9 cellular contexts compared by ENCODE assay signal in genomic region chr5:171984748-171985419, GRCh38. TPM values are rescaled to one million over a fixed set of nuclear protein-coding genes. Genes with fewer than 3 reads are reported as not detected.
A peak's percentile ranks its signal among the peaks of the same experiment; 100 is the strongest.
DNase-seq lines count a peak whose midpoint lies in the region; ATAC-seq, FAIRE-seq and TF ChIP-seq lines count a peak whose summit lies in the region.
"Had no signal": no experiment of that assay in that cellular context is flagged by ENCODE, and none has a peak within 500 bp of the region (broad histone marks: within the 10 kb centered on the region; RNA-seq: fewer than 3 reads in every experiment).

No MANE protein-coding gene starts in this region.

- H3K4me1 ChIP-seq in PC-3 (ENCODE audit: insufficient read depth, low read length), result peaks cover 27% of the 10 kb centered on the region
- H3K4me1 ChIP-seq: psoas muscle had no signal

- H4K20me1 ChIP-seq in PC-3 (ENCODE audit: low read length), result peaks cover 6% of the 10 kb centered on the region; the same call in 1 of the 2 replicates

- POLR2A ChIA-PET in PC-3 (lab: Charles Lee; ENCODE audit: unreplicated experiment), result no interaction called here

- H3K9me3 ChIP-seq in PC-3 (ENCODE audit: low read length), result peaks cover 14% of the 10 kb centered on the region; the same call in 1 of the 2 replicates

- H3K27me3 Mint-ChIP-seq in nephron progenitor cell (ENCODE audit: low read depth, poor library complexity), result no peaks in the 10 kb centered on the region

- peaks cover 3% of the 10 kb centered on the region for H3F3A ChIP-seq in PC-3 (ENCODE audit: low read length, unreplicated experiment)

- no peak for FAIRE-seq in D721Med (lab: Jason Lieb, UNC)

- H3K36me3 ChIP-seq in PC-3 (ENCODE audit: low read depth, low read length), result peaks cover 29% of the 10 kb centered on the region

- intact Hi-C loops in PC-3 (cut with micrococcal nuclease), result loop anchor here (2.0 kb wide), 1 partner anchor 14 kb away; no protein-coding TSS in a partner anchor

- H3K27ac Mint-ChIP-seq in nephron progenitor cell, result no peak overlapping the region

- TF ChIP-seq CTCF in PC-3 (conservative IDR thresholded peaks at IDR 0.05; ENCODE audit: low read depth, low read length) (no peak), choroid plexus epithelial cell (conservative IDR thresholded peaks at IDR 0.05; ENCODE audit: low read depth, low read length) (no peak), nephron progenitor cell (IDR thresholded peaks at IDR 0.05) (no peak), D721Med (IDR thresholded peaks at IDR 0.05; ENCODE audit: insufficient read depth, missing control alignments) (no peak)

- peaks cover 94% of the 10 kb centered on the region for H3K79me2 ChIP-seq in PC-3 (ENCODE audit: low read length)

- 0 out of 2 replicates have a peak overlapping the region, but pooled peaks have one; percentile 13 for H3K4me2 ChIP-seq in PC-3 (ENCODE audit: low read length)

- peaks cover 17% of the 10 kb centered on the region for H3K4me1 Mint-ChIP-seq in nephron progenitor cell

- H2AFZ ChIP-seq in PC-3 (ENCODE audit: low read length), result no peak overlapping the region

- no TSS peak for BruUV-seq in PC-3 (replicated peaks; lab: Mats Ljungman, UMichigan)

- no peak overlapping the region for H3K4me3 ChIP-seq in PC-3 (ENCODE audit: low read length)
- H3K4me3 ChIP-seq in choroid plexus epithelial cell (ENCODE audit: low read depth, low read length), result no peak overlapping the region
- H3K4me3 ChIP-seq: psoas muscle had no signal

- DNase-seq in A172 (ENCODE audit: low spot score) (peak; percentile 96), PC-3 (peak; percentile 81), choroid plexus epithelial cell (ENCODE audit: low read depth) (peak; percentile 75), NAMALWA (ENCODE audit: low spot score) (no peak), caudate nucleus (lab: John Stamatoyannopoulos, UW) (no peak), nephron progenitor cell (no peak), D721Med (ENCODE audit: insufficient read length, low spot score) (no peak)
- DNase-seq: psoas muscle had no signal

- no peaks in the 10 kb centered on the region for H3K27me3 ChIP-seq in PC-3 (ENCODE audit: low read length)

- no peak overlapping the region for H3K4me3 Mint-ChIP-seq in nephron progenitor cell

- no peak overlapping the region for H3K9ac ChIP-seq in PC-3 (ENCODE audit: low read length)

- peak; percentile 50 for ATAC-seq in GM18519 (IDR thresholded peaks at IDR 0.05; ENCODE audit: low FRiP score, unreplicated experiment)
- peak; percentile 73 for ATAC-seq in PC-3

- H3K9me2 ChIP-seq in PC-3 (replicated peaks; ENCODE audit: low read length), result no peaks in the 10 kb centered on the region

- peaks cover 17% of the 10 kb centered on the region for H3K9me3 Mint-ChIP-seq in nephron progenitor cell

- peak overlapping the region; percentile 60 for H3K27ac ChIP-seq in PC-3 (ENCODE audit: low read length)
- no peak overlapping the region for H3K27ac ChIP-seq in caudate nucleus (ENCODE audit: low read depth, low read length)
- H3K27ac ChIP-seq: psoas muscle had no signal

- H3K36me3 Mint-ChIP-seq in nephron progenitor cell (ENCODE audit: low read depth), result peaks cover 61% of the 10 kb centered on the region

- CTCF ChIA-PET in PC-3 (lab: Charles Lee), result no interaction called here

RNA-seq across cellular contexts. Expression of gene FBXW11, which starts 21.6 kb away (rescaled TPM):
- 90.2 and 106 TPM in 2 replicates for total RNA-seq in A172 (2014; rRNA removed; shearing (Covaris generic))
- total RNA-seq in PC-3 (2014; rRNA removed), result 62.8 and 69.2 TPM in 2 replicates

Comparison
In these comparisons a context has a peak if more than half of its experiments do, and no peak if none do; other contexts are left out.
1. DNase-seq: peak in A172 (single experiment), PC-3 (single experiment) and choroid plexus epithelial cell (single experiment); none in NAMALWA (single experiment), caudate nucleus (0 of 61), nephron progenitor cell (single experiment) and D721Med (single experiment).